26 cellular contexts compared by ENCODE assay signal in genomic region chr12:101620762-101621133, GRCh38. TPM values are rescaled to one million over a fixed set of nuclear protein-coding genes. Genes with fewer than 3 reads are reported as not detected.
DNase-seq lines count a peak whose midpoint lies in the region; ATAC-seq and TF ChIP-seq lines count a peak whose summit lies in the region.
"Had no signal": no experiment of that assay in that cellular context is flagged by ENCODE, and none has a peak within 500 bp of the region (broad histone marks: within the 10 kb centered on the region; RNA-seq: fewer than 3 reads in every experiment).

No MANE protein-coding gene starts in this region.

- H3K4me3 ChIP-seq in OCI-LY3 (ENCODE audit: low read length) (no peak overlapping the region), brain microvascular endothelial cell (ENCODE audit: low read depth, low read length) (no peak overlapping the region), heart right ventricle (no peak overlapping the region)
- H3K4me3 ChIP-seq: BLaER1 treated with 17β-estradiol and CSF1 and Interleukin-3, amounts not matched to agents 10 nM and 100 nM; left ventricle myocardium inferior; upper lobe of right lung had no signal

- H3K4me1 Mint-ChIP-seq in naive B cell: peaks cover 8 to 29% (median 22%) of the 10 kb centered on the region in 3 donors

- H3K27ac ChIP-seq in 22Rv1 (peak overlapping the region; percentile 98), OCI-LY3 (ENCODE audit: low read length) (no peak overlapping the region), brain microvascular endothelial cell (no peak overlapping the region), heart right ventricle (no peak overlapping the region)
- H3K27ac ChIP-seq: left ventricle myocardium inferior, upper lobe of right lung had no signal

- intact Hi-C loops in heart right ventricle (cut with DNase I): no loop called here

- H3K4me1 ChIP-seq in OCI-LY3 (ENCODE audit: low read length) (peaks cover 19% of the 10 kb centered on the region), heart right ventricle (peaks cover 0 to 39% (median 0%) of the 10 kb centered on the region in 9 donors)

- peak; percentile 55 for DNase-seq in CD1c-positive myeloid dendritic cell (ENCODE audit: extremely low spot score)
- DNase-seq in naive B cell: peak; percentile 9
- DNase-seq in brain microvascular endothelial cell: no peak
- no peak for DNase-seq in activated naive CD4-positive, alpha-beta T cell treated with Interleukin-2 at 50 U/mL for 16 hours
- no peak for DNase-seq in heart right ventricle
- no peak for DNase-seq in globus pallidus (ENCODE audit: low spot score)
- DNase-seq: activated CD4-positive, alpha-beta T cell treated with anti-CD3 and anti-CD28 coated beads, Interleukin-2, amount 50 U/mL, for 1 hour; activated CD8-positive, alpha-beta memory T cell treated with anti-CD3 and anti-CD28 coated beads, Interleukin-2, amount 10 ng/mL, durations not matched to agents 7 days and 5 days; activated T-cell treated with anti-CD3 and anti-CD28 coated beads, Interleukin-2, amount 50 U/mL, for 48 hours; Karpas-422; left ventricle myocardium inferior; naive thymus-derived CD4-positive, alpha-beta T cell; NCI-H1048; NCI-H2029; NCI-H526; stimulated activated CD4-positive, alpha-beta T cell treated with anti-CD3 and anti-CD28 coated beads, Interleukin-1b, Interleukin-23, amount 100 ng/mL, for 48 hours; stimulated activated CD8-positive, alpha-beta memory T cell treated with anti-CD3 and anti-CD28 coated beads, Interleukin-4, amount 100 ng/mL, for 48 hours; upper lobe of right lung had no signal

- H3K9me3 ChIP-seq in OCI-LY3 (ENCODE audit: insufficient read depth, low read length): no peaks in the 10 kb centered on the region
- H3K9me3 ChIP-seq in heart right ventricle: no peaks in the 10 kb centered on the region
- H3K9me3 ChIP-seq: BLaER1 treated with 17β-estradiol and CSF1 and Interleukin-3, amounts not matched to agents 10 nM and 100 nM; left ventricle myocardium inferior; upper lobe of right lung had no signal

- H3K4me2 ChIP-seq in OCI-LY3 (ENCODE audit: low read length): peak overlapping the region; percentile 45

- peaks cover 73% of the 10 kb centered on the region for H3K27me3 ChIP-seq in OCI-LY3 (ENCODE audit: low read depth, low read length)
- no peaks in the 10 kb centered on the region for H3K27me3 ChIP-seq in brain microvascular endothelial cell (replicated peaks)
- peaks cover 0 to 5% (median 0%) of the 10 kb centered on the region in 7 donors for H3K27me3 ChIP-seq in heart right ventricle
- H3K27me3 ChIP-seq: BLaER1 treated with 17β-estradiol and CSF1 and Interleukin-3, amounts not matched to agents 10 nM and 100 nM; upper lobe of right lung had no signal

- H4K20me1 ChIP-seq in OCI-LY3 (ENCODE audit: insufficient read depth, low read length): no peaks in the 10 kb centered on the region
- H4K20me1 ChIP-seq: BLaER1 treated with 17β-estradiol and CSF1 and Interleukin-3, amounts not matched to agents 10 nM and 100 nM had no signal

- no peak for TF ChIP-seq CTCF in 22Rv1 (IDR thresholded peaks at IDR 0.05)
- no peak for TF ChIP-seq CTCF in OCI-LY3 (IDR thresholded peaks at IDR 0.05; ENCODE audit: low read depth, low read length)
- TF ChIP-seq CTCF in brain microvascular endothelial cell (IDR thresholded peaks at IDR 0.05; ENCODE audit: low read depth, low read length, missing control alignments): no peak
- no peak for TF ChIP-seq CTCF in heart right ventricle (IDR thresholded peaks at IDR 0.05)

- no peaks in the 10 kb centered on the region for H3K27me3 Mint-ChIP-seq in naive B cell

- in situ Hi-C loops in brain microvascular endothelial cell (cut with HindIII; ENCODE audit: low pct_ligation_motif_present, low sequenced_read_pairs): no loop called here

- H3K79me2 ChIP-seq in OCI-LY3 (ENCODE audit: low read length): no peaks in the 10 kb centered on the region

- peak in 1 of 2 donors; percentile 72 for ATAC-seq in naive B cell (ENCODE audit: low read depth in 2 of 2)
- ATAC-seq in heart right ventricle: no peak
- ATAC-seq: activated CD8-positive, alpha-beta memory T cell treated with anti-CD3 and anti-CD28 coated beads, Interleukin-2, amount 10 ng/mL, durations not matched to agents 7 days and 5 days; naive thymus-derived CD4-positive, alpha-beta T cell; SK-N-SH treated with all-trans-retinoic acid at 6 μM for 48 hours; upper lobe of right lung; WTC11 had no signal

- H3K9ac ChIP-seq in OCI-LY3 (ENCODE audit: low read length): no peak overlapping the region
- H3K9ac ChIP-seq: BLaER1 treated with 17β-estradiol and CSF1 and Interleukin-3, amounts not matched to agents 10 nM and 100 nM had no signal

- H3K36me3 Mint-ChIP-seq in naive B cell: no peaks in the 10 kb centered on the region
- H3K36me3 Mint-ChIP-seq: activated CD8-positive, alpha-beta memory T cell treated with anti-CD3 and anti-CD28 coated beads, Interleukin-2, amount 10 ng/mL, durations not matched to agents 7 days and 5 days; naive thymus-derived CD4-positive, alpha-beta T cell; WTC11 had no signal

- H3K9me3 Mint-ChIP-seq in naive B cell: no peaks in the 10 kb centered on the region
- H3K9me3 Mint-ChIP-seq: T-helper 2 cell treated with Interferon-gamma antibody and Interleukin-4, amounts not matched to agents 5 μg/mL and 100 μg/mL, for 36 hours; WTC11 had no signal

- 74 to 77% methylated on average over 2 of the region's 2 CpGs for WGBS in heart right ventricle, 2 donors

- peak overlapping the region in 1 of 8 donors; percentile 30 for H3K4me3 Mint-ChIP-seq in naive B cell
- H3K4me3 Mint-ChIP-seq: activated CD8-positive, alpha-beta memory T cell treated with anti-CD3 and anti-CD28 coated beads, Interleukin-2, amount 10 ng/mL, durations not matched to agents 7 days and 5 days; naive thymus-derived CD4-positive, alpha-beta T cell; T-helper 2 cell treated with Interferon-gamma antibody and Interleukin-4, amounts not matched to agents 5 μg/mL and 100 μg/mL, for 36 hours; WTC11 had no signal

- no peak overlapping the region for H2AFZ ChIP-seq in OCI-LY3 (ENCODE audit: low read depth, low read length)

- peak overlapping the region in 1 of 6 donors; percentile 24 for H3K27ac Mint-ChIP-seq in naive B cell
- H3K27ac Mint-ChIP-seq: activated CD8-positive, alpha-beta memory T cell treated with anti-CD3 and anti-CD28 coated beads, Interleukin-2, amount 10 ng/mL, durations not matched to agents 7 days and 5 days; naive thymus-derived CD4-positive, alpha-beta T cell; T-helper 2 cell treated with Interferon-gamma antibody and Interleukin-4, amounts not matched to agents 5 μg/mL and 100 μg/mL, for 36 hours; WTC11 had no signal

- no peaks in the 10 kb centered on the region for H3K36me3 ChIP-seq in OCI-LY3 (replicated peaks; ENCODE audit: low read depth, low read length)
- H3K36me3 ChIP-seq in brain microvascular endothelial cell (replicated peaks): no peaks in the 10 kb centered on the region
- no peaks in the 10 kb centered on the region for H3K36me3 ChIP-seq in heart right ventricle
- H3K36me3 ChIP-seq: BLaER1 treated with 17β-estradiol and CSF1 and Interleukin-3, amounts not matched to agents 10 nM and 100 nM; left ventricle myocardium inferior; upper lobe of right lung had no signal

RNA-seq across cellular contexts. Expression of gene MYBPC1, which starts 26.0 kb away (rescaled TPM):
- not detected for polyA plus RNA-seq in naive B cell (ENCODE audit: low read depth in 6 of 6)
- 1 to 10 TPM in 7 of 10 donors, under 1 TPM in 3; 0.60 to 6.4 (median 2.1) TPM for total RNA-seq in heart right ventricle
- 1 to 10 TPM in 1 of 2 donors, under 1 TPM in 1; 0.17 to 1.2 TPM for polyA plus RNA-seq in heart right ventricle
- total RNA-seq: activated CD8-positive, alpha-beta memory T cell treated with anti-CD3 and anti-CD28 coated beads, Interleukin-2, amount 10 ng/mL, durations not matched to agents 7 days and 5 days; endothelial cell of umbilical vein; fibroblast of lung; naive thymus-derived CD4-positive, alpha-beta T cell; upper lobe of right lung; WTC11 had no signal
- polyA plus RNA-seq: endothelial cell of umbilical vein; fibroblast of lung; naive thymus-derived CD4-positive, alpha-beta T cell had no signal

Comparison
In these comparisons a context has a peak if more than half of its experiments do, and no peak if none do; other contexts are left out.
1. DNase-seq: peak in CD1c-positive myeloid dendritic cell (single experiment) and naive B cell (single experiment); none in brain microvascular endothelial cell (single experiment), activated naive CD4-positive, alpha-beta T cell treated with Interleukin-2 at 50 U/mL for 16 hours (single experiment), heart right ventricle (0 of 2) and globus pallidus (single experiment).